In the genomic region with DNA sequence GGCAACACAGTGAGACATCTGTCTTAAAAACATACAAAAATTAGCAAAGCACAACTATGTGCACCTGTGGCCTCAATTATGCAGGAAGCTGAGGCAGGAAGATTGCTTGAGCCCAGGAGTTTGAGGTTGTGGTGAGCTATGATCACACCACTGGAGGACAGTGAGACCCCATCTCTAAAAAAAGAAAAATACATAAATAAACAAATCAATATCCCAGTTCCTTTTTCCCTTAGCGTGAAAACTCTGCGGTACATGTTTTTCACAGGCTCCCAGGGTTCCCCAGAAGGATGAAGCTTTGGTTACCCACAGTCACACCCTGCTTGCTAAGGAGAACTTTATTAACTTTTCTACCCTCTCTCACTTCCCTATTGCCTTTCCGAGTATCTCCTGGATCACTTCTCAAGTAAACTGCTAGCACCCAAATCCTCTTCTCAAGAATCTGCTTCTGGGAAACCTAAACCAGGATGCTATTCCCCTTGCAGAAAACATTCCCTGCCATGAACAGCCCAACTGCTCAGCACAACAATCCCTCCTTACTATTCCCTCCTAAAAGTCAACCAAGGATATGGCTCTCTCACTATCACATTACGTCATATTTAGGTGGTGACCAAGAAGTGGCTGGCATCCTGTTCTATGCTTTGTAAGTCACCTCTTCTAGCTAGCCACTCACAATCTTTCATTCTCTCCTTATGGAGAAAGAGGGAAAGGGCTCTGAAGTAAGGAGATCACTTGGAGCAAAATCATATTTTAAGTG, we compare ENCODE assay signal across 10 cellular contexts.
DNase-seq lines count a peak whose midpoint lies in the region; ATAC-seq, FAIRE-seq and TF ChIP-seq lines count a peak whose summit lies in the region.
"Had no signal": no experiment of that assay in that cellular context is flagged by ENCODE, and none has a peak within 500 bp of the region (broad histone marks: within the 10 kb centered on the region; RNA-seq: fewer than 3 reads in every experiment).

No MANE protein-coding gene starts in this region.

- peaks cover 0 to 4% of the 10 kb centered on the region in 2 experiments; a peak in 1 of 5 replicates for H3K27me3 ChIP-seq in HepG2 (ENCODE audit: control insufficient read depth in 1 of 2, insufficient read depth in 2 of 2, low read length in 2 of 2)

- no peaks in the 10 kb centered on the region for H3K4me1 ChIP-seq in HepG2 (ENCODE audit: insufficient read depth, low read length)

- ATAC-seq in GM18861 (IDR thresholded peaks at IDR 0.05; ENCODE audit: unreplicated experiment) (peak; percentile 36), GM21619 (IDR thresholded peaks at IDR 0.05; ENCODE audit: unreplicated experiment) (peak; percentile 55), HG03521 (IDR thresholded peaks at IDR 0.05; ENCODE audit: unreplicated experiment) (peak; percentile 37), HepG2 (no peak), omental fat pad (ENCODE audit: low FRiP score) (no peak)

- POLR2A ChIA-PET in HepG2 (lab: Yijun Ruan, JAX): no interaction called here

- H3K27ac ChIP-seq in HepG2 (ENCODE audit: extremely low read length, insufficient read depth, low read length): no peak overlapping the region
- no peak overlapping the region for H3K27ac ChIP-seq in coronary artery

- no peak for TF ChIP-seq RAD21 in HepG2 (CRISPR knock-in tag; IDR thresholded peaks at IDR 0.05)

- H3K36me3 ChIP-seq in HepG2 (replicated peaks in 1 of 2; ENCODE audit: control insufficient read depth in 1 of 2, insufficient read depth in 2 of 2, low read length in 2 of 2): no peaks in the 10 kb centered on the region

- TF ChIP-seq EP300 in HepG2 (IDR thresholded peaks at IDR 0.05; ENCODE audit: low read depth in 2 of 2, low read length in 2 of 2) (no peak), HepG2 (CRISPR knock-in tag; IDR thresholded peaks at IDR 0.05; ENCODE audit: borderline replicate concordance) (no peak)

- BruUV-seq in HepG2 (replicated peaks; lab: Mats Ljungman, UMichigan): no TSS peak

- DNase-seq in HepG2 (ENCODE audit: low spot score): no peak
- DNase-seq in omental fat pad (ENCODE audit: low spot score): no peak
- DNase-seq in coronary artery (ENCODE audit: low spot score): no peak
- DNase-seq in T1000 (lab: John Stamatoyannopoulos, UW): no peak
- DNase-seq in activated effector memory CD4-positive, alpha-beta T cell treated with Interleukin-2 at 50 U/mL for 16 hours: no peak
- DNase-seq: GF-D8, Right ventricle myocardium superior had no signal

- no peaks in the 10 kb centered on the region for H3K9me3 ChIP-seq in HepG2 (ENCODE audit: low read length)

- H4K20me1 ChIP-seq in HepG2 (ENCODE audit: insufficient read depth, low read length): no peaks in the 10 kb centered on the region

- CTCF ChIA-PET in HepG2 (lab: Yijun Ruan, JAX; ENCODE audit: low intra/inter-chr PET ratio, low total read pairs): no interaction called here

- intact Hi-C loops in HepG2 (cut with micrococcal nuclease; ENCODE audit: unreplicated experiment): loop anchor here (5.0 kb wide), 1 partner anchor 617 kb away; no protein-coding TSS in a partner anchor

- TF ChIP-seq CTCF in HepG2 (CRISPR knock-in tag; IDR thresholded peaks at IDR 0.05): no peak
- TF ChIP-seq CTCF in omental fat pad (IDR thresholded peaks at IDR 0.05): no peak
- TF ChIP-seq CTCF in coronary artery (IDR thresholded peaks at IDR 0.05): no peak

- no peak for TF ChIP-seq POLR2A in HepG2 (IDR thresholded peaks at IDR 0.05; ENCODE audit: insufficient read depth in 1 of 2, low read depth in 2 of 2, low read length in 2 of 2)

- WGBS in HepG2 (ENCODE audit: low lambda C conversion rate): 45% methylated on average over 4 of the region's 4 CpGs

- H3K4me2 ChIP-seq in HepG2 (ENCODE audit: low read depth, low read length): no peak overlapping the region

- H3K4me3 ChIP-seq in HepG2 (replicated peaks in 1 of 3; ENCODE audit: insufficient read depth in 1 of 3, low read depth in 2 of 3, low read length in 3 of 3) (no peak overlapping the region), coronary artery (no peak overlapping the region)

- no peaks in the 10 kb centered on the region for H3K79me2 ChIP-seq in HepG2 (ENCODE audit: insufficient read depth, low read length)

- in situ Hi-C loops in HepG2 (cut with HindIII; ENCODE audit: extremely low pct_ligation_motif_present, low pct_unique_long_range_greater_than_20kb): no loop called here

- no peak overlapping the region for H2AFZ ChIP-seq in HepG2 (ENCODE audit: low read length)

- no peak overlapping the region for H3K9ac ChIP-seq in HepG2 (ENCODE audit: insufficient read depth, low read depth, low read length)

- FAIRE-seq in HepG2 (lab: Jason Lieb, UNC): no peak

TF ChIP-seq in HepG2, 621 proteins besides CTCF, POLR2A, EP300 and RAD21:
- TF ChIP-seq, protein P1, sequence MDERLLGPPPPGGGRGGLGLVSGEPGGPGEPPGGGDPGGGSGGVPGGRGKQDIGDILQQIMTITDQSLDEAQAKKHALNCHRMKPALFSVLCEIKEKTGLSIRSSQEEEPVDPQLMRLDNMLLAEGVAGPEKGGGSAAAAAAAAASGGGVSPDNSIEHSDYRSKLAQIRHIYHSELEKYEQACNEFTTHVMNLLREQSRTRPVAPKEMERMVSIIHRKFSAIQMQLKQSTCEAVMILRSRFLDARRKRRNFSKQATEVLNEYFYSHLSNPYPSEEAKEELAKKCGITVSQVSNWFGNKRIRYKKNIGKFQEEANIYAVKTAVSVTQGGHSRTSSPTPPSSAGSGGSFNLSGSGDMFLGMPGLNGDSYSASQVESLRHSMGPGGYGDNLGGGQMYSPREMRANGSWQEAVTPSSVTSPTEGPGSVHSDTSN (CRISPR knock-in tag; IDR thresholded peaks at IDR 0.05): no peak
- TF ChIP-seq CREB1 (IDR thresholded peaks at IDR 0.05): peak; percentile 39; the same call in 1 of the 2 replicates
- TF ChIP-seq CREB1 (CRISPR knock-in tag; IDR thresholded peaks at IDR 0.05): no peak
- TF ChIP-seq ATF7 (IDR thresholded peaks at IDR 0.05): peak; percentile 93
- TF ChIP-seq ATF7 (CRISPR knock-in tag; IDR thresholded peaks at IDR 0.05): no peak

Comparison
In these comparisons a context has a peak if more than half of its experiments do, and no peak if none do; other contexts are left out.
1. ATAC-seq: peak in GM18861 (single experiment), GM21619 (single experiment) and HG03521 (single experiment); none in HepG2 (single experiment) and omental fat pad (single experiment).